ENCODE assay signal across 1 cellular context in the genomic region with DNA sequence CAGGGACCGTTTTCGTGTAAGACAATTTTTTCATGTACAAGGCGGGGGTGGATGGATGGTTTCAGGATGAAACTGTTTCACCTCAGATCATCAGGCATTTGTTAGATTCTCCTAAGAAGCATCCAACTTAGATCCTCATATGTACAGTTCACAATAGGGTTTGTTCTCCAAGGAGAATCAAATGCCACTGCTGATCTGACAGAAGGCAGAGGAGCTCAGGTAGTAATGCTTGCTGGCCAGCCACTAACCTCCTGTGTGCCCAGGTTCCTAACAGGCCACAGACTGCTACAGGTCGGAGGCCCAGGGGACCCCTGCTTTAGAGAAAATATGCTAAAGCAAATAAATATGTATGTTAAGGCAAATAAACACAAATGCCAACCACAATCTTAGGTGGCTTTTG.
TF ChIP-seq lines count a peak whose summit lies in the region.

No MANE protein-coding gene starts in this region.

TF ChIP-seq in HCT116, 20 proteins besides CTCF, POLR2A, EP300 and RAD21 (continued from another document):
- TF ChIP-seq REST (IDR thresholded peaks at IDR 0.05; ENCODE audit: low read depth): no peak
- no peak for TF ChIP-seq EZH2phosphoT487 (IDR thresholded peaks at IDR 0.05; ENCODE audit: borderline replicate concordance)
- no peak for TF ChIP-seq CEBPB (IDR thresholded peaks at IDR 0.05; ENCODE audit: low read depth)
- TF ChIP-seq ZFX (IDR thresholded peaks at IDR 0.05): no peak
- no peak for TF ChIP-seq FOSL1 (IDR thresholded peaks at IDR 0.05; ENCODE audit: low read depth)
- TF ChIP-seq SP1 (IDR thresholded peaks at IDR 0.05; ENCODE audit: low read depth): no peak
- no peak for TF ChIP-seq CBX3 (IDR thresholded peaks at IDR 0.05; ENCODE audit: low read depth)
